26 cellular contexts compared by ENCODE assay signal in genomic region chr2:10151462-10151861, GRCh38. TPM values are rescaled to one million over a fixed set of nuclear protein-coding genes. Genes with fewer than 3 reads are reported as not detected.
"Had no signal": no experiment of that assay in that cellular context is flagged by ENCODE, and none has a peak within 500 bp of the region (broad histone marks: within the 10 kb centered on the region; RNA-seq: fewer than 3 reads in every experiment).

No MANE protein-coding gene starts in this region.

- H3K9me3 ChIP-seq: body of pancreas, colonic mucosa had no signal

- H3K27me3 ChIP-seq: body of pancreas, colonic mucosa had no signal

- H3K36me3 ChIP-seq: colonic mucosa had no signal

- H3K27me3 Mint-ChIP-seq: activated CD4-positive, alpha-beta T cell treated with anti-CD3 and anti-CD28 coated beads for 36 hours; activated CD4-positive, alpha-beta T cell treated with anti-CD3 and anti-CD28 coated beads, Interleukin-2, amount 10 ng/mL, durations not matched to agents 24 days and 14 days; activated CD8-positive, alpha-beta memory T cell treated with anti-CD3 and anti-CD28 coated beads, Interleukin-2, amount 10 ng/mL, durations not matched to agents 7 days and 5 days; activated naive CD8-positive, alpha-beta T cell had no signal

- ATAC-seq: activated CD4-positive, alpha-beta T cell treated with anti-CD3 and anti-CD28 coated beads for 36 hours; activated CD8-positive, alpha-beta memory T cell treated with anti-CD3 and anti-CD28 coated beads, Interleukin-2, amount 10 ng/mL, durations not matched to agents 7 days and 5 days; activated CD8-positive, alpha-beta T cell treated with anti-CD3 and anti-CD28 coated beads, Interleukin-2, amount 10 ng/mL, durations not matched to agents 7 days and 5 days; body of pancreas had no signal

- H3K27ac ChIP-seq: body of pancreas, colonic mucosa, epithelial cell of prostate had no signal

- H3K4me3 Mint-ChIP-seq: activated CD4-positive, alpha-beta T cell treated with anti-CD3 and anti-CD28 coated beads for 36 hours; activated CD4-positive, alpha-beta T cell treated with anti-CD3 and anti-CD28 coated beads, Interleukin-2, amount 10 ng/mL, durations not matched to agents 24 days and 14 days; activated CD8-positive, alpha-beta memory T cell treated with anti-CD3 and anti-CD28 coated beads, Interleukin-2, amount 10 ng/mL, durations not matched to agents 7 days and 5 days; activated CD8-positive, alpha-beta T cell treated with anti-CD3 and anti-CD28 coated beads, Interleukin-2, amount 10 ng/mL, durations not matched to agents 7 days and 5 days; activated naive CD8-positive, alpha-beta T cell; activated T-helper 1 cell treated with anti-CD3 and anti-CD28 coated beads, Interleukin-12 subunit alpha, Interleukin-12 subunit beta, Interleukin-2, Interleukin-4 antibody, amounts not matched to agents 30 ng/mL and 10 ng/mL and 1 ng/mL, durations not matched to agents 14 hours and 24 hours and 36 hours had no signal

- H3K9me3 Mint-ChIP-seq: activated CD4-positive, alpha-beta T cell treated with anti-CD3 and anti-CD28 coated beads, Interleukin-2, amount 10 ng/mL, durations not matched to agents 24 days and 14 days; activated T-helper 1 cell treated with anti-CD3 and anti-CD28 coated beads, Interleukin-12 subunit alpha, Interleukin-12 subunit beta, Interleukin-2, Interleukin-4 antibody, amounts not matched to agents 30 ng/mL and 10 ng/mL and 1 ng/mL, durations not matched to agents 14 hours and 24 hours and 36 hours; activated T-helper 2 cell treated with anti-CD3 and anti-CD28 coated beads, Interferon-gamma antibody, Interleukin-2, Interleukin-4, amounts not matched to agents 10 μg/mL and 5 μg/mL and 100 μg/mL, durations not matched to agents 14 hours and 24 hours and 36 hours had no signal

- H3K4me1 ChIP-seq: body of pancreas, colonic mucosa had no signal

- H3K27ac Mint-ChIP-seq: activated CD4-positive, alpha-beta T cell treated with anti-CD3 and anti-CD28 coated beads for 36 hours; activated CD4-positive, alpha-beta T cell treated with anti-CD3 and anti-CD28 coated beads, Interleukin-2, amount 10 ng/mL, durations not matched to agents 24 days and 14 days; activated CD8-positive, alpha-beta memory T cell treated with anti-CD3 and anti-CD28 coated beads, Interleukin-2, amount 10 ng/mL, durations not matched to agents 7 days and 5 days; activated CD8-positive, alpha-beta T cell treated with anti-CD3 and anti-CD28 coated beads, Interleukin-2, amount 10 ng/mL, durations not matched to agents 7 days and 5 days; activated naive CD8-positive, alpha-beta T cell; activated T-helper 1 cell treated with anti-CD3 and anti-CD28 coated beads, Interleukin-12 subunit alpha, Interleukin-12 subunit beta, Interleukin-2, Interleukin-4 antibody, amounts not matched to agents 30 ng/mL and 10 ng/mL and 1 ng/mL, durations not matched to agents 14 hours and 24 hours and 36 hours; activated T-helper 2 cell treated with anti-CD3 and anti-CD28 coated beads, Interferon-gamma antibody, Interleukin-2, Interleukin-4, amounts not matched to agents 10 μg/mL and 5 μg/mL and 100 μg/mL, durations not matched to agents 14 hours and 24 hours and 36 hours had no signal

- DNase-seq: activated CD4-positive, alpha-beta T cell treated with anti-CD3 and anti-CD28 coated beads for 36 hours; activated CD4-positive, alpha-beta T cell treated with anti-CD3 and anti-CD28 coated beads, Interleukin-2, amount 10 ng/mL, durations not matched to agents 24 days and 14 days; activated CD4-positive, alpha-beta T cell treated with anti-CD3 and anti-CD28 coated beads, Interleukin-2, amount 50 U/mL, for 48 hours; activated CD4-positive, CD25-positive, alpha-beta regulatory T cell; activated CD4-positive, CD25-positive, alpha-beta regulatory T cell treated with anti-CD3 and anti-CD28 coated beads, Interleukin-2, amount 50 U/mL, for 72 hours; activated CD8-positive, alpha-beta memory T cell treated with anti-CD3 and anti-CD28 coated beads, Interleukin-2, amount 10 ng/mL, durations not matched to agents 7 days and 5 days; activated CD8-positive, alpha-beta memory T cell treated with anti-CD3 and anti-CD28 coated beads, Interleukin-2, amount 50 U/mL, for 4 hours; activated CD8-positive, alpha-beta T cell treated with anti-CD3 and anti-CD28 coated beads, Interleukin-2, amount 10 ng/mL, durations not matched to agents 7 days and 5 days; activated gamma-delta T cell treated with Interleukin-2 at 50 U/mL for 16 hours; activated naive CD4-positive, alpha-beta T cell treated with anti-CD3 and anti-CD28 coated beads, Interleukin-2, amount 50 U/mL, for 16 hours; activated naive CD4-positive, alpha-beta T cell treated with Interleukin-2 at 50 U/mL for 16 hours; activated T-cell treated with anti-CD3 and anti-CD28 coated beads, Interleukin-2, amount 50 U/mL, for 1 hour; activated T-cell treated with anti-CD3 and anti-CD28 coated beads, Interleukin-2, amount 50 U/mL, for 48 hours; amniotic stem cell; aorta; body of pancreas; caudate nucleus; colonic mucosa; effector CD8-positive, alpha-beta T cell; foreskin fibroblast; T-helper 1 cell; T-helper 2 cell had no signal

- H3K4me3 ChIP-seq: body of pancreas, colonic mucosa had no signal

- H3K36me3 Mint-ChIP-seq: activated naive CD8-positive, alpha-beta T cell had no signal

RNA-seq across cellular contexts. Expression of gene RRM2, which starts 28.9 kb away (rescaled TPM):
- total RNA-seq: body of pancreas had no signal
